In the genomic region with DNA sequence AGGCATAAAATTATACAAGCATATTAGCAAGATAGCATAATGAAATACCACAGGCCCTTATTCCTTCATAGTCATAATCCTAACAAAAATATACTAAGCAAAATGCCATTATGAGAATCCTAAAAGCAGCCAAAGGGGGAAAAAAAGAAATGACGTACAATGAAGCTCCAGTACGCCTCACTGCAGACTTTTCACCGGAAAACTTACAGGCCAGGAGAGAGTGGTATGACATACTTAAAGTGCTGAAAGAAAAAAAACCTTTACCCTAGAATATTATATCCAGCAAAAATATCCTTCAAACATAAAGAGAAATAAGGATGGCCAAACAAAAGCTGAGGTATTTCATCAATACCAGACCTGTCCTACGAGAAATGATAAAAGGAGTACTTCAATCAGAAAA, we compare ENCODE assay signal across 25 cellular contexts. TPM values are rescaled to one million over a fixed set of nuclear protein-coding genes. Genes with fewer than 3 reads are reported as not detected.
"Had no signal": no experiment of that assay in that cellular context is flagged by ENCODE, and none has a peak within 500 bp of the region (broad histone marks: within the 10 kb centered on the region; RNA-seq: fewer than 3 reads in every experiment).

No MANE protein-coding gene starts in this region.

- H3K27ac ChIP-seq: colonic mucosa, esophagus squamous epithelium, heart right ventricle, psoas muscle, skin epidermis, spleen, testis, tibial artery had no signal

- DNase-seq: colonic mucosa; effector CD8-positive, alpha-beta T cell; erythroblast; esophagus squamous epithelium; foreskin melanocyte; glutamatergic neuron; heart right ventricle; hippocampal formation; immature natural killer cell; islet precursor cell; midbrain; naive thymus-derived CD4-positive, alpha-beta T cell; nucleus accumbens; psoas muscle; right cardiac atrium; spleen; stimulated activated CD4-positive, alpha-beta T cell treated with anti-CD3 and anti-CD28 coated beads, Interleukin-4, amount 100 ng/mL, for 4 hours; stimulated activated naive CD8-positive, alpha-beta T cell treated with anti-CD3 and anti-CD28 coated beads, Interleukin-15, Interleukin-2, amounts not matched to agents 100 U/mL and 50 U/mL, for 24 hours; substantia nigra; testis; tibial artery had no signal

- H3K9me3 ChIP-seq: testis had no signal

- H3K4me1 ChIP-seq: colonic mucosa, esophagus squamous epithelium, heart right ventricle, psoas muscle, spleen, testis, tibial artery had no signal

- H3K4me3 ChIP-seq: colonic mucosa, esophagus squamous epithelium, heart right ventricle, lung, psoas muscle, skin epidermis, spleen, testis, tibial artery had no signal

- ATAC-seq: heart right ventricle; naive thymus-derived CD4-positive, alpha-beta T cell; psoas muscle; right cardiac atrium; stimulated activated memory B cell treated with anti-CD40 and anti-IgM and Interleukin-4, amounts not matched to agents 10 μg/mL and 1 μg/mL and 100 μg/mL, for 72 hours; stimulated activated naive CD8-positive, alpha-beta T cell treated with anti-CD3 and anti-CD28 coated beads, Interleukin-15, Interleukin-2, amounts not matched to agents 100 U/mL and 50 U/mL, for 24 hours had no signal

- H3K27me3 ChIP-seq: colonic mucosa, esophagus squamous epithelium, heart right ventricle, spleen, testis, tibial artery had no signal

- H3K36me3 ChIP-seq: colonic mucosa, heart right ventricle, spleen had no signal

RNA-seq across cellular contexts. Expression of a gene that starts 19.5 kb away (rescaled TPM):
- polyA plus RNA-seq: immature natural killer cell; liver; naive thymus-derived CD4-positive, alpha-beta T cell had no signal
